In genomic region chr14:74401504-74402241, GRCh38 we compare ENCODE assay signal across 8 cellular contexts. TPM values are rescaled to one million over a fixed set of nuclear protein-coding genes. Genes with fewer than 3 reads are reported as not detected.
A peak's percentile ranks its signal among the peaks of the same experiment; 100 is the strongest.
DNase-seq lines count a peak whose midpoint lies in the region; ATAC-seq lines count a peak whose summit lies in the region.

No MANE protein-coding gene starts in this region.

- no peaks in the 10 kb centered on the region for H3K9me3 ChIP-seq in MG63

- no peaks in the 10 kb centered on the region for H3K36me3 ChIP-seq in MG63

- peak; percentile 54 for ATAC-seq in GM18520 (IDR thresholded peaks at IDR 0.05; ENCODE audit: unreplicated experiment)
- peak; percentile 73 for ATAC-seq in HG02642 (IDR thresholded peaks at IDR 0.05; ENCODE audit: poor library complexity, unreplicated experiment)

- H3K4me3 ChIP-seq in MG63, result no peak overlapping the region

- peak; percentile 8 to 15 for DNase-seq in NOMO-1 (lab: John Stamatoyannopoulos, UW; ENCODE audit: unreplicated experiment in 2 of 2)
- DNase-seq in activated effector memory CD4-positive, alpha-beta T cell treated with Interleukin-2 at 50 U/mL for 16 hours, result peak; percentile 52
- DNase-seq in immature natural killer cell, result peak; percentile 52 to 58 (median 54)
- peak; percentile 21 to 30 for DNase-seq in stimulated activated CD4-positive, alpha-beta T cell treated with anti-CD3 and anti-CD28 coated beads, Interleukin-2, amount 100 ng/mL, for 48 hours
- DNase-seq in MV-4-11 (lab: John Stamatoyannopoulos, UW), result no peak
- no peak for DNase-seq in MG63

- H3K4me3 Mint-ChIP-seq in immature natural killer cell, result peak overlapping the region; percentile 58 to 81 (median 80)

- no peaks in the 10 kb centered on the region for H3K36me3 Mint-ChIP-seq in immature natural killer cell

- H3K27me3 Mint-ChIP-seq in immature natural killer cell (ENCODE audit: low read depth in 3 of 3), result peaks cover 0 to 9% (median 2%) of the 10 kb centered on the region in 3 donors

- H3K27ac Mint-ChIP-seq in immature natural killer cell, result peak overlapping the region; percentile 74 to 89 (median 86)

- H3K4me1 Mint-ChIP-seq in immature natural killer cell, result peaks cover 27 to 31% of the 10 kb centered on the region in 2 donors

- no peaks in the 10 kb centered on the region for H3K9me3 Mint-ChIP-seq in immature natural killer cell

- H3K27me3 ChIP-seq in MG63, result no peaks in the 10 kb centered on the region

RNA-seq across cellular contexts. Expression of gene SYNDIG1L, which starts 24.3 kb away (rescaled TPM):
- polyA plus RNA-seq in immature natural killer cell, result not detected
- total RNA-seq in MG63 (2014; rRNA removed; shearing (Covaris generic); ENCODE audit: low replicate concordance), result not detected in 2 replicates

RNA-seq across cellular contexts. Expression of gene VRTN, which starts 53.4 kb away (rescaled TPM):
- polyA plus RNA-seq in immature natural killer cell, result not detected
- not detected in 2 replicates for total RNA-seq in MG63 (2014; rRNA removed; shearing (Covaris generic); ENCODE audit: low replicate concordance)

Comparison
In these comparisons a context has a peak if more than half of its experiments do, and no peak if none do; other contexts are left out.
1. DNase-seq: peak in NOMO-1 (2 of 2), activated effector memory CD4-positive, alpha-beta T cell treated with Interleukin-2 at 50 U/mL for 16 hours (single experiment), immature natural killer cell (3 of 3) and stimulated activated CD4-positive, alpha-beta T cell treated with anti-CD3 and anti-CD28 coated beads, Interleukin-2, amount 100 ng/mL, for 48 hours (2 of 2); none in MV-4-11 (single experiment) and MG63 (single experiment).